In the genomic region with DNA sequence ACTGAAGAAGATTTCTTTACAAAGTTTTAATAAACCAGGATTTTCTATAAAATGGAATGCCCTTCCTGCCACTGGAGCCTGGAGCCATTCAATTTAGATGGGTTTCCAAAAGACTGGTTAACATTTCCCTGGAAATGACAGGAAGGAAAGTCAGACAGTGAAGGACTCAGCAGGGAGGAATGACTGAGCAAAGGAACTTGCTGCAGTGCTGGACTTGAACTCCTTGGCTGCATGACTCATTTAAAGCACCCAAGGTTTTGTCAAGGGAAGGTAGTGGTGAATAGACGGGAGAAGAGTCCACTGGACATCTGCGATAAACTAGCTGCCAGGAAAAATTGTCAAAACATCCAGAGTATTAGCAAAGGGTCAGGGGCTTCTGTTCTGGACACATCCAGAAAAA, we compare ENCODE assay signal across 25 cellular contexts.
"Had no signal": no experiment of that assay in that cellular context is flagged by ENCODE, and none has a peak within 500 bp of the region (broad histone marks: within the 10 kb centered on the region; RNA-seq: fewer than 3 reads in every experiment).

No MANE protein-coding gene starts in this region.

- H3K27ac ChIP-seq: body of pancreas, colonic mucosa, epithelial cell of prostate, stomach, suprapubic skin, tibial nerve had no signal

- H3K27me3 ChIP-seq: body of pancreas, colonic mucosa, stomach, suprapubic skin, tibial nerve had no signal

- H3K4me3 Mint-ChIP-seq: activated CD4-positive, alpha-beta memory T cell treated with anti-CD3 and anti-CD28 coated beads, Interleukin-2, amount 10 ng/mL, durations not matched to agents 7 days and 5 days; activated CD4-positive, alpha-beta T cell treated with anti-CD3 and anti-CD28 coated beads, Interleukin-2, amount 10 ng/mL, durations not matched to agents 24 days and 14 days; activated naive CD4-positive, alpha-beta T cell treated with anti-CD3 and anti-CD28 coated beads for 36 hours; activated naive CD8-positive, alpha-beta T cell treated with anti-CD3 and anti-CD28 coated beads, Interleukin-2, amount 10 ng/mL, durations not matched to agents 7 days and 5 days; activated T-cell treated with anti-CD3 and anti-CD28 coated beads, Interleukin-2, amount 50 U/mL, for 72 hours; central memory CD8-positive, alpha-beta T cell; endodermal cell; natural killer cell; stimulated activated memory B cell treated with anti-CD40 and anti-IgM and Interleukin-4, amounts not matched to agents 10 μg/mL and 1 μg/mL and 100 μg/mL, for 72 hours; T-helper 17 cell had no signal

- H3K27ac Mint-ChIP-seq: activated CD4-positive, alpha-beta memory T cell treated with anti-CD3 and anti-CD28 coated beads, Interleukin-2, amount 10 ng/mL, durations not matched to agents 7 days and 5 days; activated CD4-positive, alpha-beta T cell treated with anti-CD3 and anti-CD28 coated beads, Interleukin-2, amount 10 ng/mL, durations not matched to agents 24 days and 14 days; activated naive CD4-positive, alpha-beta T cell treated with anti-CD3 and anti-CD28 coated beads for 36 hours; activated naive CD8-positive, alpha-beta T cell treated with anti-CD3 and anti-CD28 coated beads, Interleukin-2, amount 10 ng/mL, durations not matched to agents 7 days and 5 days; activated T-cell treated with anti-CD3 and anti-CD28 coated beads, Interleukin-2, amount 50 U/mL, for 72 hours; endodermal cell; natural killer cell; progenitor cell of endocrine pancreas; stimulated activated memory B cell treated with anti-CD40 and anti-IgM and Interleukin-4, amounts not matched to agents 10 μg/mL and 1 μg/mL and 100 μg/mL, for 72 hours; T-helper 17 cell had no signal

- H3K27me3 Mint-ChIP-seq: activated CD4-positive, alpha-beta memory T cell treated with anti-CD3 and anti-CD28 coated beads, Interleukin-2, amount 10 ng/mL, durations not matched to agents 7 days and 5 days; activated CD4-positive, alpha-beta T cell treated with anti-CD3 and anti-CD28 coated beads, Interleukin-2, amount 10 ng/mL, durations not matched to agents 24 days and 14 days; activated naive CD8-positive, alpha-beta T cell treated with anti-CD3 and anti-CD28 coated beads, Interleukin-2, amount 10 ng/mL, durations not matched to agents 7 days and 5 days; progenitor cell of endocrine pancreas; stimulated activated memory B cell treated with anti-CD40 and anti-IgM and Interleukin-4, amounts not matched to agents 10 μg/mL and 1 μg/mL and 100 μg/mL, for 72 hours had no signal

- H3K36me3 ChIP-seq: colonic mucosa, stomach, suprapubic skin, tibial nerve had no signal

- DNase-seq: activated CD4-positive, alpha-beta memory T cell treated with anti-CD3 and anti-CD28 coated beads, Interleukin-2, amount 10 ng/mL, durations not matched to agents 7 days and 5 days; activated CD4-positive, alpha-beta T cell treated with anti-CD3 and anti-CD28 coated beads, Interleukin-2, amount 10 ng/mL, durations not matched to agents 24 days and 14 days; activated effector memory CD4-positive, alpha-beta T cell treated with Interleukin-2 at 50 U/mL for 16 hours; activated naive CD4-positive, alpha-beta T cell treated with anti-CD3 and anti-CD28 coated beads for 36 hours; activated naive CD8-positive, alpha-beta T cell treated with anti-CD3 and anti-CD28 coated beads, Interleukin-2, amount 10 ng/mL, durations not matched to agents 7 days and 5 days; activated T-cell treated with anti-CD3 and anti-CD28 coated beads, Interleukin-2, amount 50 U/mL, for 72 hours; amniotic stem cell; body of pancreas; colonic mucosa; endodermal cell; foreskin fibroblast; left ventricle myocardium superior; midbrain; natural killer cell; right cardiac atrium; stimulated activated CD4-positive, alpha-beta T cell treated with anti-CD3 and anti-CD28 coated beads, Interleukin-2, amount 100 ng/mL, for 24 hours; stomach; SW 1271; T-helper 17 cell had no signal

- ATAC-seq: activated T-cell treated with anti-CD3 and anti-CD28 coated beads, Interleukin-2, amount 50 U/mL, for 72 hours; body of pancreas; left ventricle myocardium superior; natural killer cell; right cardiac atrium; stimulated activated memory B cell treated with anti-CD40 and anti-IgM and Interleukin-4, amounts not matched to agents 10 μg/mL and 1 μg/mL and 100 μg/mL, for 72 hours; T-helper 17 cell had no signal

- H3K9me3 ChIP-seq: body of pancreas, colonic mucosa had no signal

- H3K9me3 Mint-ChIP-seq: activated CD4-positive, alpha-beta memory T cell treated with anti-CD3 and anti-CD28 coated beads, Interleukin-2, amount 10 ng/mL, durations not matched to agents 7 days and 5 days; activated CD4-positive, alpha-beta T cell treated with anti-CD3 and anti-CD28 coated beads, Interleukin-2, amount 10 ng/mL, durations not matched to agents 24 days and 14 days; activated naive CD4-positive, alpha-beta T cell treated with anti-CD3 and anti-CD28 coated beads for 36 hours; activated naive CD8-positive, alpha-beta T cell treated with anti-CD3 and anti-CD28 coated beads, Interleukin-2, amount 10 ng/mL, durations not matched to agents 7 days and 5 days; central memory CD8-positive, alpha-beta T cell; natural killer cell; stimulated activated memory B cell treated with anti-CD40 and anti-IgM and Interleukin-4, amounts not matched to agents 10 μg/mL and 1 μg/mL and 100 μg/mL, for 72 hours had no signal

- H3K36me3 Mint-ChIP-seq: activated naive CD8-positive, alpha-beta T cell treated with anti-CD3 and anti-CD28 coated beads, Interleukin-2, amount 10 ng/mL, durations not matched to agents 7 days and 5 days; natural killer cell; stimulated activated memory B cell treated with anti-CD40 and anti-IgM and Interleukin-4, amounts not matched to agents 10 μg/mL and 1 μg/mL and 100 μg/mL, for 72 hours had no signal

- H3K4me1 Mint-ChIP-seq: activated CD4-positive, alpha-beta memory T cell treated with anti-CD3 and anti-CD28 coated beads, Interleukin-2, amount 10 ng/mL, durations not matched to agents 7 days and 5 days; activated CD4-positive, alpha-beta T cell treated with anti-CD3 and anti-CD28 coated beads, Interleukin-2, amount 10 ng/mL, durations not matched to agents 24 days and 14 days; activated naive CD8-positive, alpha-beta T cell treated with anti-CD3 and anti-CD28 coated beads, Interleukin-2, amount 10 ng/mL, durations not matched to agents 7 days and 5 days; central memory CD8-positive, alpha-beta T cell; endodermal cell; stimulated activated memory B cell treated with anti-CD40 and anti-IgM and Interleukin-4, amounts not matched to agents 10 μg/mL and 1 μg/mL and 100 μg/mL, for 72 hours; T-helper 17 cell had no signal

- H3K4me3 ChIP-seq: body of pancreas, colonic mucosa, stomach, suprapubic skin, tibial nerve had no signal

- H3K4me1 ChIP-seq: colonic mucosa, stomach, tibial nerve had no signal
